ENCODE assay signal across 18 cellular contexts in the genomic region with DNA sequence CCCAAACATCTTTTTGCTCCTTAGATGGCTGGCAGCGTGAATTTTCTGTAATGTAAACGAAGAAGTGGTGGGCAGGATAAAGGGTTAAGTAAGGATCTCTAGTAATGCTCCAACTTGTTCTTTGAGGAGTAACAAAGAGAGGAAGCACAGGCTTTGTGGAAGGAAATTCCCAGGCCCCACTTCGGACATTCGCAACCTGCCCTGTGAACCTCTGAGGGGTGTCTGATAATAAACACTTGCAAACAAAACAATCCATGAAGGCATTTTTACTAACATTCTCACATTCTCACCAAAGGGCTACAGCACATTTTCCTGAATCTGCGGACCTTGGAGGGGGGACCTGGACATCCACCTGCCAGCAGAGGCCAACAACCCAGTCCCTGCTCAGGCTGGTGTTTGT. TPM values are rescaled to one million over a fixed set of nuclear protein-coding genes. Genes with fewer than 3 reads are reported as not detected.
"Had no signal": no experiment of that assay in that cellular context is flagged by ENCODE, and none has a peak within 500 bp of the region (broad histone marks: within the 10 kb centered on the region; RNA-seq: fewer than 3 reads in every experiment).

No MANE protein-coding gene starts in this region.

- DNase-seq: activated CD4-positive, alpha-beta memory T cell treated with anti-CD3 and anti-CD28 coated beads, Interleukin-2, amount 10 ng/mL, durations not matched to agents 7 days and 5 days; activated CD4-positive, alpha-beta T cell treated with anti-CD3 and anti-CD28 coated beads for 4 hours; activated gamma-delta T cell; activated T-cell treated with anti-CD3 and anti-CD28 coated beads, Interleukin-2, amount 50 U/mL, for 4 hours; kidney glomerular epithelial cell; mesenchymal stem cell; natural killer cell; nucleus accumbens; sigmoid colon; stimulated activated CD4-positive, alpha-beta T cell treated with anti-CD3 and anti-CD28 coated beads, Interleukin-12 subunit alpha, Interleukin-12 subunit beta, amount 100 ng/mL, for 4 hours; T-helper 17 cell; tibial artery had no signal

- H3K9me3 ChIP-seq: sigmoid colon, tibial artery, vagina had no signal

- H3K36me3 ChIP-seq: cardiac muscle cell, sigmoid colon, tibial artery, vagina had no signal

- H3K27me3 ChIP-seq: cardiac muscle cell, sigmoid colon, tibial artery, vagina had no signal

- H3K27ac ChIP-seq: cardiac muscle cell, tibial artery, vagina had no signal

- ATAC-seq: activated naive CD4-positive, alpha-beta T cell treated with anti-CD3 and anti-CD28 coated beads, Interleukin-2, amount 50 U/mL, for 72 hours; activated T-cell treated with anti-CD3 and anti-CD28 coated beads, Interleukin-2, amount 50 U/mL, for 4 hours; esophagus mucosa; natural killer cell; stimulated activated effector memory CD8-positive, alpha-beta T cell treated with anti-CD3 and anti-CD28 coated beads, Interleukin-12 subunit alpha, Interleukin-12 subunit beta, amount 100 ng/mL, for 72 hours; T-helper 17 cell; WTC11 had no signal

- H3K4me3 ChIP-seq: cardiac muscle cell, sigmoid colon, tibial artery, vagina had no signal

- H3K4me1 ChIP-seq: sigmoid colon, vagina had no signal

RNA-seq across cellular contexts. Expression of a gene that starts 25.8 kb away (rescaled TPM):
- total RNA-seq: activated CD4-positive, alpha-beta memory T cell treated with anti-CD3 and anti-CD28 coated beads, Interleukin-2, amount 10 ng/mL, durations not matched to agents 7 days and 5 days; activated naive CD4-positive, alpha-beta T cell treated with anti-CD3 and anti-CD28 coated beads, Interleukin-2, amount 50 U/mL, for 72 hours; natural killer cell; T-helper 17 cell had no signal
- polyA plus RNA-seq: cardiac muscle cell had no signal
